In the genomic region with DNA sequence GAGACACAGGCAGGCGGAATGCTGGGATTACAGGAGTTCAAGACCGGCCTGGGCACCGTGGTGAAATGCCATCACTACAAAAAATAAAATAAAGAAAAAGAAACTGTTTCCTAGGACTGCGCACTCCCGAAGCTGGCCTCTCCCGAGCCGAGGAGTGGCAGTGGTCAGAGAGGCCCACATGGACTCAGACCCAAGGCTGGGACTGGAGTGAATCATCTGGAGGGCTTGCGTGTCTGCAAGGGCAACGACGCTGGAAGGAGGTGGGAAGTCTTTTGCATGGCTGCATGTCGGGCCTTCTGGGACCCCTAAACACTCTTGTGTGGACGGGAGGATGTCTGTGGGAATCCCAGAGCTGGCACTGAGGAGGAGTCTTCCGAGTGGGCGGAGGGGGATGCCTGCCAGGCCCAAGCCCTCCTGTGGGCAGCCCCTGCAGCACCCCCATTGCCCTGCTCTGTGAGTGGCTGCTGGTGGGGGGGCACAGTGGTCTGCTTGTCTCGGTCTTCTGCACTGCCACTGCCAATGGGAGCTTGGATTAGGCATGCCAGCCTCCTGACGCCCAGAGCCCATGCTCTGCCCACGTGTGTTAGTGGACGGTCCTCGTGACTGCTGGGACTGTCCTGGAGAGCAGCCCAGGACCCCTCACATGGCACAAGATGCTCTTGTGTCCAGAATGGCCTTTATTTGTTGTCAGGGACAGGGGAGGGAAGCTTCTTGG, we compare ENCODE assay signal across 1 cellular context.
TF ChIP-seq lines count a peak whose summit lies in the region.

No MANE protein-coding gene starts in this region.

TF ChIP-seq in SK-N-SH, 30 proteins besides CTCF, POLR2A, EP300 and RAD21:
- TF ChIP-seq, protein P1, sequence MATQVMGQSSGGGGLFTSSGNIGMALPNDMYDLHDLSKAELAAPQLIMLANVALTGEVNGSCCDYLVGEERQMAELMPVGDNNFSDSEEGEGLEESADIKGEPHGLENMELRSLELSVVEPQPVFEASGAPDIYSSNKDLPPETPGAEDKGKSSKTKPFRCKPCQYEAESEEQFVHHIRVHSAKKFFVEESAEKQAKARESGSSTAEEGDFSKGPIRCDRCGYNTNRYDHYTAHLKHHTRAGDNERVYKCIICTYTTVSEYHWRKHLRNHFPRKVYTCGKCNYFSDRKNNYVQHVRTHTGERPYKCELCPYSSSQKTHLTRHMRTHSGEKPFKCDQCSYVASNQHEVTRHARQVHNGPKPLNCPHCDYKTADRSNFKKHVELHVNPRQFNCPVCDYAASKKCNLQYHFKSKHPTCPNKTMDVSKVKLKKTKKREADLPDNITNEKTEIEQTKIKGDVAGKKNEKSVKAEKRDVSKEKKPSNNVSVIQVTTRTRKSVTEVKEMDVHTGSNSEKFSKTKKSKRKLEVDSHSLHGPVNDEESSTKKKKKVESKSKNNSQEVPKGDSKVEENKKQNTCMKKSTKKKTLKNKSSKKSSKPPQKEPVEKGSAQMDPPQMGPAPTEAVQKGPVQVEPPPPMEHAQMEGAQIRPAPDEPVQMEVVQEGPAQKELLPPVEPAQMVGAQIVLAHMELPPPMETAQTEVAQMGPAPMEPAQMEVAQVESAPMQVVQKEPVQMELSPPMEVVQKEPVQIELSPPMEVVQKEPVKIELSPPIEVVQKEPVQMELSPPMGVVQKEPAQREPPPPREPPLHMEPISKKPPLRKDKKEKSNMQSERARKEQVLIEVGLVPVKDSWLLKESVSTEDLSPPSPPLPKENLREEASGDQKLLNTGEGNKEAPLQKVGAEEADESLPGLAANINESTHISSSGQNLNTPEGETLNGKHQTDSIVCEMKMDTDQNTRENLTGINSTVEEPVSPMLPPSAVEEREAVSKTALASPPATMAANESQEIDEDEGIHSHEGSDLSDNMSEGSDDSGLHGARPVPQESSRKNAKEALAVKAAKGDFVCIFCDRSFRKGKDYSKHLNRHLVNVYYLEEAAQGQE (IDR thresholded peaks at IDR 0.05; ENCODE audit: low read depth, low read length) = no peak
- TF ChIP-seq, protein P2, sequence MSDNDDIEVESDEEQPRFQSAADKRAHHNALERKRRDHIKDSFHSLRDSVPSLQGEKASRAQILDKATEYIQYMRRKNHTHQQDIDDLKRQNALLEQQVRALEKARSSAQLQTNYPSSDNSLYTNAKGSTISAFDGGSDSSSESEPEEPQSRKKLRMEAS (IDR thresholded peaks at IDR 0.05; ENCODE audit: low read depth) = no peak
- TF ChIP-seq, protein P3, sequence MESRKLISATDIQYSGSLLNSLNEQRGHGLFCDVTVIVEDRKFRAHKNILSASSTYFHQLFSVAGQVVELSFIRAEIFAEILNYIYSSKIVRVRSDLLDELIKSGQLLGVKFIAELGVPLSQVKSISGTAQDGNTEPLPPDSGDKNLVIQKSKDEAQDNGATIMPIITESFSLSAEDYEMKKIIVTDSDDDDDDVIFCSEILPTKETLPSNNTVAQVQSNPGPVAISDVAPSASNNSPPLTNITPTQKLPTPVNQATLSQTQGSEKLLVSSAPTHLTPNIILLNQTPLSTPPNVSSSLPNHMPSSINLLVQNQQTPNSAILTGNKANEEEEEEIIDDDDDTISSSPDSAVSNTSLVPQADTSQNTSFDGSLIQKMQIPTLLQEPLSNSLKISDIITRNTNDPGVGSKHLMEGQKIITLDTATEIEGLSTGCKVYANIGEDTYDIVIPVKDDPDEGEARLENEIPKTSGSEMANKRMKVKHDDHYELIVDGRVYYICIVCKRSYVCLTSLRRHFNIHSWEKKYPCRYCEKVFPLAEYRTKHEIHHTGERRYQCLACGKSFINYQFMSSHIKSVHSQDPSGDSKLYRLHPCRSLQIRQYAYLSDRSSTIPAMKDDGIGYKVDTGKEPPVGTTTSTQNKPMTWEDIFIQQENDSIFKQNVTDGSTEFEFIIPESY (IDR thresholded peaks at IDR 0.05; ENCODE audit: borderline replicate concordance, low read depth) = no peak
TF ChIP-seq in SK-N-SH: peak in this region for 0.
